In genomic region chr18:48792141-48792540, GRCh38 we compare ENCODE assay signal across 1 cellular context.
TF ChIP-seq lines count a peak whose summit lies in the region.

No MANE protein-coding gene starts in this region.

TF ChIP-seq in HepG2, 621 proteins besides CTCF, POLR2A, EP300 and RAD21 (continued from another document):
- TF ChIP-seq ZHX1 (CRISPR knock-in tag; IDR thresholded peaks at IDR 0.05; ENCODE audit: low read depth), result no peak
